12 cellular contexts compared by ENCODE assay signal in the genomic region with DNA sequence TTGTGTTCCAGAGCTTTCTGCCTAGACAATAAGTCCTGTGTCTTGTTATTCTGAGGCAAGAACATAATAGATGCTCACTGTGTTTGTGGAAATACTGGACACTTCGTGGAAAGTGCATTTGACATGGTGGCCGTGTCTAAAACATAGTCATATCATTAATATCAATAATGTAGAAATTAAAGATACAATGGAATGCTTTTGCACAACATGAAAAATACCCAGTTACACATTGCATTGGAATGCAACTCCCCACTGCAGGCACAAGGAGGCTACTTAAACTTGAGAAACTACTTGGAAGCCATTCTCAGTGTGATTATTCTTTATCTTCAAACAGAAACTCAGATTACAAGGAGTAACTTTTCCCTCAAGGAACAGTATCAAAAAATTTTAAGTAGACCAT.
A peak's percentile ranks its signal among the peaks of the same experiment; 100 is the strongest.
DNase-seq lines count a peak whose midpoint lies in the region; TF ChIP-seq lines count a peak whose summit lies in the region.
"Had no signal": no experiment of that assay in that cellular context is flagged by ENCODE, and none has a peak within 500 bp of the region (broad histone marks: within the 10 kb centered on the region; RNA-seq: fewer than 3 reads in every experiment).

No MANE protein-coding gene starts in this region.

- no peaks in the 10 kb centered on the region for H3K36me3 Mint-ChIP-seq in progenitor cell of endocrine pancreas (ENCODE audit: insufficient read depth)

- no peaks in the 10 kb centered on the region for H3K27me3 Mint-ChIP-seq in progenitor cell of endocrine pancreas
- H3K27me3 Mint-ChIP-seq: T-helper 17 cell had no signal

- H3K27ac ChIP-seq in SJSA1: peak overlapping the region; percentile 81
- H3K27ac ChIP-seq: colonic mucosa had no signal

- H3K36me3 ChIP-seq in SJSA1: no peaks in the 10 kb centered on the region
- H3K36me3 ChIP-seq: colonic mucosa had no signal

- peaks cover 4% of the 10 kb centered on the region for H3K9me3 Mint-ChIP-seq in progenitor cell of endocrine pancreas (ENCODE audit: low read depth)

- peaks cover 25% of the 10 kb centered on the region for H3K4me1 ChIP-seq in SJSA1 (replicated peaks)
- H3K4me1 ChIP-seq: colonic mucosa had no signal

- DNase-seq in GM04504 (ENCODE audit: low read depth) (peak; percentile 12), SJSA1 (ENCODE audit: low read depth in 1 of 2, low spot score in 2 of 2) (peak; percentile 52 to 77), fibroblast of the aortic adventitia (ENCODE audit: low read depth) (peak; percentile 64), progenitor cell of endocrine pancreas (ENCODE audit: low spot score, unreplicated experiment) (no peak), NCI-H774 (lab: John Stamatoyannopoulos, UW) (no peak), retina (no peak), Ammon's horn (ENCODE audit: low spot score) (no peak)
- no peak for DNase-seq in activated CD4-positive, CD25-positive, alpha-beta regulatory T cell treated with anti-CD3 and anti-CD28 coated beads, Interleukin-2, amount 50 U/mL, for 72 hours
- DNase-seq: colonic mucosa, GF-D8, T-helper 17 cell had no signal

- TF ChIP-seq CTCF in fibroblast of the aortic adventitia (IDR thresholded peaks at IDR 0.05; ENCODE audit: insufficient read depth, low read length) (peak; percentile 12), progenitor cell of endocrine pancreas (IDR thresholded peaks at IDR 0.05; ENCODE audit: unreplicated experiment) (peak; percentile 20)

- H3K4me3 Mint-ChIP-seq in progenitor cell of endocrine pancreas (ENCODE audit: low read depth): no peak overlapping the region
- H3K4me3 Mint-ChIP-seq: T-helper 17 cell had no signal

- H3K27me3 ChIP-seq in SJSA1 (replicated peaks): no peaks in the 10 kb centered on the region
- H3K27me3 ChIP-seq: colonic mucosa had no signal

- no peaks in the 10 kb centered on the region for H3K4me1 Mint-ChIP-seq in progenitor cell of endocrine pancreas (ENCODE audit: low read depth)
- H3K4me1 Mint-ChIP-seq: T-helper 17 cell had no signal

- no peak overlapping the region for H3K4me3 ChIP-seq in SJSA1
- H3K4me3 ChIP-seq in fibroblast of the aortic adventitia (ENCODE audit: low read depth, low read length): no peak overlapping the region
- H3K4me3 ChIP-seq: colonic mucosa, K562 had no signal

- no peaks in the 10 kb centered on the region for H3K9me3 ChIP-seq in SJSA1 (replicated peaks)
- H3K9me3 ChIP-seq: colonic mucosa had no signal

- no peak overlapping the region for H3K27ac Mint-ChIP-seq in progenitor cell of endocrine pancreas
- H3K27ac Mint-ChIP-seq: T-helper 17 cell had no signal

Comparison
In these comparisons a context has a peak if more than half of its experiments do, and no peak if none do; other contexts are left out.
1. DNase-seq: peak in GM04504 (single experiment), SJSA1 (2 of 2) and fibroblast of the aortic adventitia (single experiment); none in progenitor cell of endocrine pancreas (single experiment), NCI-H774 (single experiment), retina (single experiment), activated CD4-positive, CD25-positive, alpha-beta regulatory T cell treated with anti-CD3 and anti-CD28 coated beads, Interleukin-2, amount 50 U/mL, for 72 hours (single experiment) and Ammon's horn (single experiment).